1 cellular context compared by ENCODE assay signal in genomic region chr7:22703107-22703855, GRCh38.
TF ChIP-seq lines count a peak whose summit lies in the region.

No MANE protein-coding gene starts in this region.

TF ChIP-seq in GM23338, 12 proteins besides CTCF, POLR2A, EP300 and RAD21:
- TF ChIP-seq ZNF462 (CRISPR knock-in tag; IDR thresholded peaks at IDR 0.05), result peak; percentile 75
